15 cellular contexts compared by ENCODE assay signal in genomic region chr1:65418522-65419185, GRCh38. TPM values are rescaled to one million over a fixed set of nuclear protein-coding genes. Genes with fewer than 3 reads are reported as not detected.
DNase-seq lines count a peak whose midpoint lies in the region; ATAC-seq, FAIRE-seq and TF ChIP-seq lines count a peak whose summit lies in the region.
"Had no signal": no experiment of that assay in that cellular context is flagged by ENCODE, and none has a peak within 500 bp of the region (broad histone marks: within the 10 kb centered on the region; RNA-seq: fewer than 3 reads in every experiment).

No MANE protein-coding gene starts in this region.

- H3K4me2 ChIP-seq in GM12878 (ENCODE audit: control insufficient read depth, insufficient read depth), result no peak overlapping the region; the same call in 1 of the 2 replicates

- peaks cover 0 to 2% of the 10 kb centered on the region in 2 donors for H3K27me3 Mint-ChIP-seq in CD8-positive, alpha-beta memory T cell
- H3K27me3 Mint-ChIP-seq in HFFc6 (ENCODE audit: insufficient read depth), result no peaks in the 10 kb centered on the region; the same call in 1 of the 2 replicates
- H3K27me3 Mint-ChIP-seq: activated CD8-positive, alpha-beta memory T cell treated with anti-CD3 and anti-CD28 coated beads, Interleukin-2, amount 10 ng/mL, durations not matched to agents 7 days and 5 days; T-helper 17 cell had no signal

- peak overlapping the region in 2 of 7 donors; percentile 3 to 41 for H3K4me3 Mint-ChIP-seq in CD8-positive, alpha-beta memory T cell
- H3K4me3 Mint-ChIP-seq in HFFc6, result peak overlapping the region; percentile 88; the same call in 1 of the 2 replicates
- H3K4me3 Mint-ChIP-seq: activated CD8-positive, alpha-beta memory T cell treated with anti-CD3 and anti-CD28 coated beads, Interleukin-2, amount 10 ng/mL, durations not matched to agents 7 days and 5 days; T-helper 17 cell had no signal

- H3K36me3 Mint-ChIP-seq in CD8-positive, alpha-beta memory T cell, result peaks cover 0 to 5% (median 0%) of the 10 kb centered on the region in 3 donors
- H3K36me3 Mint-ChIP-seq in HFFc6 (ENCODE audit: low read depth), result no peaks in the 10 kb centered on the region
- H3K36me3 Mint-ChIP-seq: activated CD8-positive, alpha-beta memory T cell treated with anti-CD3 and anti-CD28 coated beads, Interleukin-2, amount 10 ng/mL, durations not matched to agents 7 days and 5 days had no signal

- H3K4me1 ChIP-seq in CD8-positive, alpha-beta memory T cell (ENCODE audit: insufficient read depth, low read length), result peaks cover 23% of the 10 kb centered on the region
- H3K4me1 ChIP-seq in GM12878 (ENCODE audit: control insufficient read depth, insufficient read depth, low read length), result peaks cover 6% of the 10 kb centered on the region
- peaks cover 27% of the 10 kb centered on the region for H3K4me1 ChIP-seq in lower lobe of right lung

- intact Hi-C loops in GM12878 (cut with micrococcal nuclease; ENCODE audit: unreplicated experiment), result no loop called here
- intact Hi-C loops in lower lobe of right lung (cut with DNase I), result no loop called here

- WGBS in GM12878 (ENCODE audit: insufficient coverage, insufficient replicate concordance, low lambda C conversion rate, missing lambda C conversion rate), result 97% methylated on average over 4 of the region's 4 CpGs

- SMC1A ChIA-PET in GM12878 (lab: Charles Lee; ENCODE audit: uncharacterized antibody, unreplicated experiment), result interaction anchor here (0.7 to 1.7 kb wide), 9 partner anchors 10 to 753 kb away, joined by 3 to 7 read pairs (median 3); no protein-coding TSS in a partner anchor

- H3K4me3 ChIP-seq in CD8-positive, alpha-beta memory T cell (ENCODE audit: low read length), result no peak overlapping the region
- H3K4me3 ChIP-seq in GM12878, result no peak overlapping the region
- no peak overlapping the region for H3K4me3 ChIP-seq in lower lobe of right lung

- RAD21 ChIA-PET in GM12878 (lab: Charles Lee; ENCODE audit: unreplicated experiment), result no interaction called here

- TF ChIP-seq CTCF in HFFc6 (IDR thresholded peaks at IDR 0.05) (no peak), GM12878 (IDR thresholded peaks at IDR 0.05 in 2 of 3, conservative IDR thresholded peaks at IDR 0.05 in 1 of 3; ENCODE audit: control insufficient read depth in 2 of 3, extremely low read depth in 1 of 3, insufficient read depth in 1 of 3, low read depth in 3 of 3, low read length in 3 of 3) (no peak), lower lobe of right lung (IDR thresholded peaks at IDR 0.05) (no peak)

- no peak for TF ChIP-seq EP300 in GM12878 (IDR thresholded peaks at IDR 0.05; ENCODE audit: borderline replicate concordance in 1 of 2, control insufficient read depth in 1 of 2, low read depth in 2 of 2, low read length in 2 of 2)

- in situ Hi-C loops in GM12878 (cut with MboI), result no loop called here

- no peaks in the 10 kb centered on the region for H3K36me3 ChIP-seq in CD8-positive, alpha-beta memory T cell (ENCODE audit: insufficient read depth, low read length)
- H3K36me3 ChIP-seq in GM12878 (ENCODE audit: control insufficient read depth in 2 of 2, insufficient read depth in 2 of 2, low read length in 1 of 2), result no peaks in the 10 kb centered on the region
- H3K36me3 ChIP-seq in lower lobe of right lung, result no peaks in the 10 kb centered on the region

- no peak for FAIRE-seq in GM12878 (lab: Jason Lieb, UNC)
- FAIRE-seq: endometrium had no signal

- H3K27ac ChIP-seq in CD8-positive, alpha-beta memory T cell (ENCODE audit: low read depth, low read length), result peak overlapping the region; percentile 74
- no peak overlapping the region for H3K27ac ChIP-seq in GM12878 (ENCODE audit: control insufficient read depth, insufficient read depth)
- H3K27ac ChIP-seq in lower lobe of right lung, result peak overlapping the region; percentile 85

- H3K27ac Mint-ChIP-seq in CD8-positive, alpha-beta memory T cell, result peak overlapping the region in 2 of 8 donors; percentile 27 to 57
- peak overlapping the region; percentile 96 for H3K27ac Mint-ChIP-seq in HFFc6
- H3K27ac Mint-ChIP-seq: T-helper 17 cell had no signal

- H2AFZ ChIP-seq in GM12878 (ENCODE audit: control insufficient read depth, low read depth, low read length), result peak overlapping the region; percentile 100

- ATAC-seq in GM12878 (no peak), lower lobe of right lung (no peak), GM18519 (IDR thresholded peaks at IDR 0.05; ENCODE audit: low FRiP score, unreplicated experiment) (no peak), HG03159 (IDR thresholded peaks at IDR 0.05; ENCODE audit: unreplicated experiment) (no peak)
- ATAC-seq: activated CD8-positive, alpha-beta memory T cell treated with anti-CD3 and anti-CD28 coated beads, Interleukin-2, amount 10 ng/mL, durations not matched to agents 7 days and 5 days; T-helper 17 cell had no signal

- no peak for TF ChIP-seq RAD21 in GM12878 (IDR thresholded peaks at IDR 0.05; ENCODE audit: insufficient read depth, low read depth, low read length)

- POLR2A ChIA-PET in CD8-positive, alpha-beta memory T cell (lab: Charles Lee), result interaction anchor here (2.1 kb wide), 1 partner anchor 164 kb away, joined by 21 read pairs; no protein-coding TSS in a partner anchor
- POLR2A ChIA-PET in GM12878 (lab: Charles Lee), result interaction anchor here (1.1 to 1.3 kb wide), 2 partner anchors 11 to 238 kb away, joined by 3 to 4 read pairs; no protein-coding TSS in a partner anchor

- no peaks in the 10 kb centered on the region for H4K20me1 ChIP-seq in GM12878 (ENCODE audit: control insufficient read depth, insufficient read depth)

- no peak overlapping the region for H3K9ac ChIP-seq in GM12878 (ENCODE audit: control insufficient read depth, insufficient read depth, low read length)

- TF ChIP-seq POLR2A in GM12878 (IDR thresholded peaks at IDR 0.05; ENCODE audit: low read depth, low read length), result no peak

- CTCF ChIA-PET in CD8-positive, alpha-beta memory T cell (lab: Charles Lee), result interaction anchor here (0.9 to 2.2 kb wide), 4 partner anchors 10 to 343 kb away, joined by 3 to 9 read pairs (median 6); no protein-coding TSS in a partner anchor
- CTCF ChIA-PET in GM12878 (lab: Yijun Ruan, JAX), result interaction anchor here (0.9 to 4.2 kb wide), 5 partner anchors 10 to 41 kb away, joined by 3 to 41 read pairs (median 3); no protein-coding TSS in a partner anchor

- no TSS peak for BruUV-seq in GM12878 (replicated peaks; lab: Mats Ljungman, UMichigan)

- peaks cover 30% of the 10 kb centered on the region for H3K79me2 ChIP-seq in GM12878 (ENCODE audit: control insufficient read depth, insufficient read depth, low read length)

- H3K9me3 Mint-ChIP-seq in CD8-positive, alpha-beta memory T cell, result no peaks in the 10 kb centered on the region
- no peaks in the 10 kb centered on the region for H3K9me3 Mint-ChIP-seq in HFFc6
- H3K9me3 Mint-ChIP-seq: CD4-positive, alpha-beta memory T cell had no signal

- no peaks in the 10 kb centered on the region for H3K27me3 ChIP-seq in CD8-positive, alpha-beta memory T cell (ENCODE audit: insufficient read depth, low read length, poor library complexity, severe bottlenecking)
- no peaks in the 10 kb centered on the region for H3K27me3 ChIP-seq in GM12878 (replicated peaks in 1 of 2; ENCODE audit: control insufficient read depth in 2 of 2, insufficient read depth in 2 of 2, low read length in 1 of 2)
- H3K27me3 ChIP-seq in lower lobe of right lung (ENCODE audit: low read depth), result no peaks in the 10 kb centered on the region

- DNase-seq in CD8-positive, alpha-beta memory T cell, result no peak
- DNase-seq in HFFc6, result no peak
- no peak for DNase-seq in GM12878 (ENCODE audit: low read depth, low spot score)
- no peak for DNase-seq in lower lobe of right lung
- DNase-seq in HT-29 (ENCODE audit: low spot score), result no peak
- no peak for DNase-seq in NK-92 (lab: John Stamatoyannopoulos, UW; ENCODE audit: unreplicated experiment)
- DNase-seq: activated CD8-positive, alpha-beta memory T cell treated with anti-CD3 and anti-CD28 coated beads, Interleukin-2, amount 10 ng/mL, durations not matched to agents 7 days and 5 days; amygdala; CD4-positive, alpha-beta memory T cell; NCI-H1105; NCI-H774; T-helper 17 cell had no signal

- peaks cover 13 to 16% (median 14%) of the 10 kb centered on the region in 3 donors for H3K4me1 Mint-ChIP-seq in CD8-positive, alpha-beta memory T cell
- H3K4me1 Mint-ChIP-seq in HFFc6 (ENCODE audit: low read depth), result peaks cover 38% of the 10 kb centered on the region

- no peaks in the 10 kb centered on the region for H3K9me3 ChIP-seq in CD8-positive, alpha-beta memory T cell (ENCODE audit: low read length)
- no peaks in the 10 kb centered on the region; the same call in 2 of the 3 replicates for H3K9me3 ChIP-seq in GM12878 (replicated peaks; ENCODE audit: control insufficient read depth, insufficient read depth, low read length)
- no peaks in the 10 kb centered on the region for H3K9me3 ChIP-seq in lower lobe of right lung

RNA-seq across cellular contexts. Expression of gene LEPR, which starts 1.8 kb away (rescaled TPM):
- total RNA-seq in CD8-positive, alpha-beta memory T cell, result 1 to 10 TPM; 1.5 to 1.8 TPM
- polyA plus RNA-seq in CD8-positive, alpha-beta memory T cell, result 3.1 TPM
- total RNA-seq in HFFc6 (2021; fragmentation: NEBNext Ultra II Directional; extraction: Animal tissue kit (Norgen Biotek cat#: 25700)), result 10 to 100 TPM; 13.5 to 24.8 (median 15.4) TPM
- 11.7 and 12.5 TPM in 2 replicates for total RNA-seq in GM12878 (2013; cell fraction: nucleolus; rRNA removed)
- total RNA-seq in GM12878 (2014; rRNA removed), result 1.2 and 1.7 TPM in 2 replicates
- 1.6 TPM in 2 replicates for total RNA-seq in GM12878 (2014; rRNA removed; fragmentation: Illumina TruSeq; extraction: Trizol)
- 1.2 TPM in 2 replicates for total RNA-seq in GM12878 (2021)
- polyA plus RNA-seq in GM12878 (2011; ENCODE audit: low read depth), result 0.83 TPM
- 3.7 and 7.0 TPM in 2 replicates for polyA plus RNA-seq in GM12878 (2011; rRNA removed)
- polyA plus RNA-seq in GM12878 (2011; cell fraction: cytosol; rRNA removed), result 1.3 and 1.9 TPM in 2 replicates
- 3.1 and 3.9 TPM in 2 replicates for polyA plus RNA-seq in GM12878 (2011; cell fraction: nucleus; rRNA removed)
- 1.1 and 1.7 TPM in 2 replicates for polyA plus RNA-seq in GM12878 (2012)
- 1.1 and 3.4 TPM in 2 replicates for polyA plus RNA-seq in GM12878 (2014; fragmentation: Illumina TruSeq; extraction: Trizol)
- under 1 TPM; 0.63 to 0.64 TPM for polyA plus RNA-seq in GM12878 (2014; fragmentation: Nextera tagmentation; extraction: Ambion mirVana)
- 0.49 and 0.62 TPM in 2 replicates for polyA plus RNA-seq in GM12878 (2014; rRNA removed)
- polyA plus RNA-seq in GM12878 (2016; fragmentation: Nextera tagmentation; extraction: Ambion mirVana), result 1 to 10 TPM; 1.3 to 1.6 TPM
- polyA minus RNA-seq in GM12878 (2011; rRNA and poly(A)+ RNA removed), result 5.0 and 9.2 TPM in 2 replicates
- polyA minus RNA-seq in GM12878 (2011; cell fraction: cytosol; rRNA and poly(A)+ RNA removed), result 1.9 and 2.1 TPM in 2 replicates
- polyA minus RNA-seq in GM12878 (2011; cell fraction: nucleus; rRNA and poly(A)+ RNA removed), result 2.5 and 3.0 TPM in 2 replicates
- total RNA-seq in lower lobe of right lung, result 27.7 TPM
- 0.53 and 1.2 TPM in 2 replicates for total RNA-seq in HT-29 (2014; rRNA removed; shearing (Covaris generic))

RNA-seq across cellular contexts. Expression of gene LEPROT, which starts 1.8 kb away (rescaled TPM):
- total RNA-seq in CD8-positive, alpha-beta memory T cell, result 10 to 100 TPM; 16.4 to 21.6 TPM
- polyA plus RNA-seq in CD8-positive, alpha-beta memory T cell, result 18.1 TPM
- total RNA-seq in HFFc6 (2021; fragmentation: NEBNext Ultra II Directional; extraction: Animal tissue kit (Norgen Biotek cat#: 25700)), result 100 to 1,000 TPM; 100 to 124 (median 108) TPM
- 106 and 113 TPM in 2 replicates for total RNA-seq in GM12878 (2013; cell fraction: nucleolus; rRNA removed)
- total RNA-seq in GM12878 (2014; rRNA removed), result 16.2 and 20.2 TPM in 2 replicates
- 16.6 and 17.3 TPM in 2 replicates for total RNA-seq in GM12878 (2014; rRNA removed; fragmentation: Illumina TruSeq; extraction: Trizol)
- total RNA-seq in GM12878 (2021), result 14.9 and 16.4 TPM in 2 replicates
- polyA plus RNA-seq in GM12878 (2011; ENCODE audit: low read depth), result 14.5 TPM
- 38.1 and 50.8 TPM in 2 replicates for polyA plus RNA-seq in GM12878 (2011; rRNA removed)
- polyA plus RNA-seq in GM12878 (2011; cell fraction: cytosol; rRNA removed), result 19.6 and 25.5 TPM in 2 replicates
- polyA plus RNA-seq in GM12878 (2011; cell fraction: nucleus; rRNA removed), result 23.5 and 25.9 TPM in 2 replicates
- 18.2 and 21.3 TPM in 2 replicates for polyA plus RNA-seq in GM12878 (2012)
- 17.5 and 20.1 TPM in 2 replicates for polyA plus RNA-seq in GM12878 (2014; fragmentation: Illumina TruSeq; extraction: Trizol)
- polyA plus RNA-seq in GM12878 (2014; fragmentation: Nextera tagmentation; extraction: Ambion mirVana), result 10 to 100 TPM; 15.1 to 15.6 TPM
- polyA plus RNA-seq in GM12878 (2014; rRNA removed), result 13.6 and 18.8 TPM in 2 replicates
- 10 to 100 TPM; 22.8 to 26.9 TPM for polyA plus RNA-seq in GM12878 (2016; fragmentation: Nextera tagmentation; extraction: Ambion mirVana)
- 27.8 and 30.1 TPM in 2 replicates for polyA minus RNA-seq in GM12878 (2011; rRNA and poly(A)+ RNA removed)
- 4.1 and 8.0 TPM in 2 replicates for polyA minus RNA-seq in GM12878 (2011; cell fraction: cytosol; rRNA and poly(A)+ RNA removed)
- polyA minus RNA-seq in GM12878 (2011; cell fraction: nucleus; rRNA and poly(A)+ RNA removed), result 41.6 and 77.8 TPM in 2 replicates
- 96.6 TPM for total RNA-seq in lower lobe of right lung
- total RNA-seq in HT-29 (2014; rRNA removed; shearing (Covaris generic)), result 20.6 and 21.2 TPM in 2 replicates
